ENCODE assay signal across 1 cellular context in the genomic region with DNA sequence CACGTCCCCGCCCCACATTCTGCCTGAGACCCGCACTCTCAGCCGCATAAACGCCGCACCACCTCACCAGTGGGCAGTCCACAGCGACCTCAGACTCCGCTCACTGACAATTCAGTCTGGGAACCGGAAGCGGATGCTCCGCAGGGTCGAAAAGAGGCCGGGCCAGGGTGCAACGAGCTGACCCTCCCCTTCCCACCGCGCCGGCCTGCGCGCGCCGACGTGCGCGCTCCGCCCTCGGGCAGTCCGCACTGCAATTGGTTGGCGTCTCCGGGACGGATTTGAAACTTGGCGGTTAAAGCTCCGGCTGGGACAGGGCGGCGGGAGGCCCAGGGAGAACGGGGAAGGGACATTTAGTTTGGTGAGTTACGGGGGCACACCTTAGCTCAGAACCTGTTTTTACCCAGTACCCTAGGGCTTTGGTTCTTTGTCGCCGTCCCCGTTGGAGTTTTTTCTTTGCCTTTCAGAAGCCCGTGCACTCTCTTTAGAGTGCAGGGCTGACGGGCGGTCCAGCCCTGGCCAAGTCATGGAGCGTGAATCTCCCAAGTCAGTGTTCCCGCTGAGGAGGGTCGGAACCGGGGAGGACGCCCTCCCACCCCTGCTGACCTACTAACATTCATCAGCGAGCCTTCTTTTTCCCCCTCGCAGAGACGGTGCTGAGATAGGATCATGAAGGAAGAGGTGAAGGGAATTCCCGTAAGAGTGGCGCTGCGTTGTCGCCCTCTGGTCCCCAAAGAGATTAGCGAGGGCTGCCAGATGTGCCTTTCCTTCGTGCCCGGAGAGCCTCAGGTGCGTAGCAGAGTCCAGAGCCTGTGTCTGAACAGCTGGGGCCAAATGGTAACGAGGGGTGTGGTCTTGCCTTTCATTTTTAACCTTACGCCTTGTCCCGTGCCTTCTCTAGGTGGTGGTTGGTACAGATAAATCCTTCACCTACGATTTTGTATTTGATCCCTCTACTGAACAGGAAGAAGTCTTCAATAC.
A peak's percentile ranks its signal among the peaks of the same experiment; 100 is the strongest.
TF ChIP-seq lines count a peak whose summit lies in the region.

A gene with protein sequence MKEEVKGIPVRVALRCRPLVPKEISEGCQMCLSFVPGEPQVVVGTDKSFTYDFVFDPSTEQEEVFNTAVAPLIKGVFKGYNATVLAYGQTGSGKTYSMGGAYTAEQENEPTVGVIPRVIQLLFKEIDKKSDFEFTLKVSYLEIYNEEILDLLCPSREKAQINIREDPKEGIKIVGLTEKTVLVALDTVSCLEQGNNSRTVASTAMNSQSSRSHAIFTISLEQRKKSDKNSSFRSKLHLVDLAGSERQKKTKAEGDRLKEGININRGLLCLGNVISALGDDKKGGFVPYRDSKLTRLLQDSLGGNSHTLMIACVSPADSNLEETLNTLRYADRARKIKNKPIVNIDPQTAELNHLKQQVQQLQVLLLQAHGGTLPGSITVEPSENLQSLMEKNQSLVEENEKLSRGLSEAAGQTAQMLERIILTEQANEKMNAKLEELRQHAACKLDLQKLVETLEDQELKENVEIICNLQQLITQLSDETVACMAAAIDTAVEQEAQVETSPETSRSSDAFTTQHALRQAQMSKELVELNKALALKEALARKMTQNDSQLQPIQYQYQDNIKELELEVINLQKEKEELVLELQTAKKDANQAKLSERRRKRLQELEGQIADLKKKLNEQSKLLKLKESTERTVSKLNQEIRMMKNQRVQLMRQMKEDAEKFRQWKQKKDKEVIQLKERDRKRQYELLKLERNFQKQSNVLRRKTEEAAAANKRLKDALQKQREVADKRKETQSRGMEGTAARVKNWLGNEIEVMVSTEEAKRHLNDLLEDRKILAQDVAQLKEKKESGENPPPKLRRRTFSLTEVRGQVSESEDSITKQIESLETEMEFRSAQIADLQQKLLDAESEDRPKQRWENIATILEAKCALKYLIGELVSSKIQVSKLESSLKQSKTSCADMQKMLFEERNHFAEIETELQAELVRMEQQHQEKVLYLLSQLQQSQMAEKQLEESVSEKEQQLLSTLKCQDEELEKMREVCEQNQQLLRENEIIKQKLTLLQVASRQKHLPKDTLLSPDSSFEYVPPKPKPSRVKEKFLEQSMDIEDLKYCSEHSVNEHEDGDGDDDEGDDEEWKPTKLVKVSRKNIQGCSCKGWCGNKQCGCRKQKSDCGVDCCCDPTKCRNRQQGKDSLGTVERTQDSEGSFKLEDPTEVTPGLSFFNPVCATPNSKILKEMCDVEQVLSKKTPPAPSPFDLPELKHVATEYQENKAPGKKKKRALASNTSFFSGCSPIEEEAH (plus strand): TSS at position 312 of the 978 bp plus-strand sequence. CDS start 355 bp downstream, at position 667.
A gene with protein sequence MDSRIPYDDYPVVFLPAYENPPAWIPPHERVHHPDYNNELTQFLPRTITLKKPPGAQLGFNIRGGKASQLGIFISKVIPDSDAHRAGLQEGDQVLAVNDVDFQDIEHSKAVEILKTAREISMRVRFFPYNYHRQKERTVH (minus strand): TSS at position 135 of the 978 bp plus-strand sequence. CDS start 586 bp downstream, outside the sequence.

TF ChIP-seq in HepG2, 621 proteins besides CTCF, POLR2A, EP300 and RAD21 (continued from another document and continues in another):
- TF ChIP-seq, protein P1, sequence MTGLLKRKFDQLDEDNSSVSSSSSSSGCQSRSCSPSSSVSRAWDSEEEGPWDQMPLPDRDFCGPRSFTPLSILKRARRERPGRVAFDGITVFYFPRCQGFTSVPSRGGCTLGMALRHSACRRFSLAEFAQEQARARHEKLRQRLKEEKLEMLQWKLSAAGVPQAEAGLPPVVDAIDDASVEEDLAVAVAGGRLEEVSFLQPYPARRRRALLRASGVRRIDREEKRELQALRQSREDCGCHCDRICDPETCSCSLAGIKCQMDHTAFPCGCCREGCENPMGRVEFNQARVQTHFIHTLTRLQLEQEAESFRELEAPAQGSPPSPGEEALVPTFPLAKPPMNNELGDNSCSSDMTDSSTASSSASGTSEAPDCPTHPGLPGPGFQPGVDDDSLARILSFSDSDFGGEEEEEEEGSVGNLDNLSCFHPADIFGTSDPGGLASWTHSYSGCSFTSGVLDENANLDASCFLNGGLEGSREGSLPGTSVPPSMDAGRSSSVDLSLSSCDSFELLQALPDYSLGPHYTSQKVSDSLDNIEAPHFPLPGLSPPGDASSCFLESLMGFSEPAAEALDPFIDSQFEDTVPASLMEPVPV (CRISPR knock-in tag; IDR thresholded peaks at IDR 0.05): 0 out of 2 replicates have a peak, but pooled peaks have one; percentile 31
- TF ChIP-seq ZMYM3 (CRISPR knock-in tag; IDR thresholded peaks at IDR 0.05) (no peak), ZBTB42 (CRISPR knock-in tag; IDR thresholded peaks at IDR 0.05) (no peak), SIX1 (CRISPR knock-in tag; IDR thresholded peaks at IDR 0.05; ENCODE audit: borderline replicate concordance) (no peak), ZKSCAN1 (IDR thresholded peaks at IDR 0.05; ENCODE audit: low read length) (no peak), ZNF614 (CRISPR knock-in tag; IDR thresholded peaks at IDR 0.05; ENCODE audit: borderline replicate concordance) (no peak), FOXC1 (CRISPR knock-in tag; IDR thresholded peaks at IDR 0.05; ENCODE audit: borderline replicate concordance) (no peak), HMG20B (CRISPR knock-in tag; conservative IDR thresholded peaks at IDR 0.05) (no peak), SIN3B (IDR thresholded peaks at IDR 0.05; ENCODE audit: low read length) (peak; percentile 90), ZNF20 (CRISPR knock-in tag; IDR thresholded peaks at IDR 0.05) (no peak), ZNF121 (CRISPR knock-in tag; IDR thresholded peaks at IDR 0.05) (no peak), PLRG1 (conservative IDR thresholded peaks at IDR 0.05) (no peak), ZNF143 (CRISPR knock-in tag; IDR thresholded peaks at IDR 0.05) (no peak), ZNF816 (CRISPR knock-in tag; IDR thresholded peaks at IDR 0.05; ENCODE audit: borderline replicate concordance) (no peak), NFE2L1 (CRISPR knock-in tag; IDR thresholded peaks at IDR 0.05; ENCODE audit: borderline replicate concordance) (no peak), MTF2 (CRISPR knock-in tag; IDR thresholded peaks at IDR 0.05; ENCODE audit: borderline replicate concordance) (no peak), KLF16 (CRISPR knock-in tag; IDR thresholded peaks at IDR 0.05) (no peak), SNAPC2 (CRISPR knock-in tag; IDR thresholded peaks at IDR 0.05) (0 out of 2 replicates have a peak, but pooled peaks have one; percentile 13), HDAC2 (CRISPR knock-in tag; IDR thresholded peaks at IDR 0.05) (no peak), PAWR (CRISPR knock-in tag; IDR thresholded peaks at IDR 0.05; ENCODE audit: borderline replicate concordance) (no peak), YEATS4 (CRISPR knock-in tag; IDR thresholded peaks at IDR 0.05; ENCODE audit: borderline replicate concordance) (peak; percentile 14; the same call in 1 of the 2 replicates), ZSCAN22 (CRISPR knock-in tag; IDR thresholded peaks at IDR 0.05) (no peak), XBP1 (CRISPR knock-in tag; IDR thresholded peaks at IDR 0.05) (no peak), SMC3 (IDR thresholded peaks at IDR 0.05; ENCODE audit: low read length) (no peak), CBX5 (CRISPR knock-in tag; IDR thresholded peaks at IDR 0.05; ENCODE audit: borderline replicate concordance) (no peak), ZNF564 (CRISPR knock-in tag; IDR thresholded peaks at IDR 0.05) (no peak), ZNF350 (CRISPR knock-in tag; IDR thresholded peaks at IDR 0.05; ENCODE audit: borderline replicate concordance, low read depth) (no peak), HOXD1 (CRISPR knock-in tag; IDR thresholded peaks at IDR 0.05) (no peak), RNF2 (conservative IDR thresholded peaks at IDR 0.05; ENCODE audit: low read depth) (no peak), ZNF672 (CRISPR knock-in tag; IDR thresholded peaks at IDR 0.05) (no peak)
- TF ChIP-seq, protein P2, sequence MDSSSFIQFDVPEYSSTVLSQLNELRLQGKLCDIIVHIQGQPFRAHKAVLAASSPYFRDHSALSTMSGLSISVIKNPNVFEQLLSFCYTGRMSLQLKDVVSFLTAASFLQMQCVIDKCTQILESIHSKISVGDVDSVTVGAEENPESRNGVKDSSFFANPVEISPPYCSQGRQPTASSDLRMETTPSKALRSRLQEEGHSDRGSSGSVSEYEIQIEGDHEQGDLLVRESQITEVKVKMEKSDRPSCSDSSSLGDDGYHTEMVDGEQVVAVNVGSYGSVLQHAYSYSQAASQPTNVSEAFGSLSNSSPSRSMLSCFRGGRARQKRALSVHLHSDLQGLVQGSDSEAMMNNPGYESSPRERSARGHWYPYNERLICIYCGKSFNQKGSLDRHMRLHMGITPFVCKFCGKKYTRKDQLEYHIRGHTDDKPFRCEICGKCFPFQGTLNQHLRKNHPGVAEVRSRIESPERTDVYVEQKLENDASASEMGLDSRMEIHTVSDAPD (CRISPR knock-in tag; IDR thresholded peaks at IDR 0.05): no peak
- TF ChIP-seq, protein P3, sequence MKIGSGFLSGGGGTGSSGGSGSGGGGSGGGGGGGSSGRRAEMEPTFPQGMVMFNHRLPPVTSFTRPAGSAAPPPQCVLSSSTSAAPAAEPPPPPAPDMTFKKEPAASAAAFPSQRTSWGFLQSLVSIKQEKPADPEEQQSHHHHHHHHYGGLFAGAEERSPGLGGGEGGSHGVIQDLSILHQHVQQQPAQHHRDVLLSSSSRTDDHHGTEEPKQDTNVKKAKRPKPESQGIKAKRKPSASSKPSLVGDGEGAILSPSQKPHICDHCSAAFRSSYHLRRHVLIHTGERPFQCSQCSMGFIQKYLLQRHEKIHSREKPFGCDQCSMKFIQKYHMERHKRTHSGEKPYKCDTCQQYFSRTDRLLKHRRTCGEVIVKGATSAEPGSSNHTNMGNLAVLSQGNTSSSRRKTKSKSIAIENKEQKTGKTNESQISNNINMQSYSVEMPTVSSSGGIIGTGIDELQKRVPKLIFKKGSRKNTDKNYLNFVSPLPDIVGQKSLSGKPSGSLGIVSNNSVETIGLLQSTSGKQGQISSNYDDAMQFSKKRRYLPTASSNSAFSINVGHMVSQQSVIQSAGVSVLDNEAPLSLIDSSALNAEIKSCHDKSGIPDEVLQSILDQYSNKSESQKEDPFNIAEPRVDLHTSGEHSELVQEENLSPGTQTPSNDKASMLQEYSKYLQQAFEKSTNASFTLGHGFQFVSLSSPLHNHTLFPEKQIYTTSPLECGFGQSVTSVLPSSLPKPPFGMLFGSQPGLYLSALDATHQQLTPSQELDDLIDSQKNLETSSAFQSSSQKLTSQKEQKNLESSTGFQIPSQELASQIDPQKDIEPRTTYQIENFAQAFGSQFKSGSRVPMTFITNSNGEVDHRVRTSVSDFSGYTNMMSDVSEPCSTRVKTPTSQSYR (CRISPR knock-in tag; IDR thresholded peaks at IDR 0.05; ENCODE audit: borderline replicate concordance): no peak
- TF ChIP-seq, protein P4, sequence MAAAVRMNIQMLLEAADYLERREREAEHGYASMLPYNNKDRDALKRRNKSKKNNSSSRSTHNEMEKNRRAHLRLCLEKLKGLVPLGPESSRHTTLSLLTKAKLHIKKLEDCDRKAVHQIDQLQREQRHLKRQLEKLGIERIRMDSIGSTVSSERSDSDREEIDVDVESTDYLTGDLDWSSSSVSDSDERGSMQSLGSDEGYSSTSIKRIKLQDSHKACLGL (CRISPR knock-in tag; IDR thresholded peaks at IDR 0.05): no peak
- TF ChIP-seq, protein P5, sequence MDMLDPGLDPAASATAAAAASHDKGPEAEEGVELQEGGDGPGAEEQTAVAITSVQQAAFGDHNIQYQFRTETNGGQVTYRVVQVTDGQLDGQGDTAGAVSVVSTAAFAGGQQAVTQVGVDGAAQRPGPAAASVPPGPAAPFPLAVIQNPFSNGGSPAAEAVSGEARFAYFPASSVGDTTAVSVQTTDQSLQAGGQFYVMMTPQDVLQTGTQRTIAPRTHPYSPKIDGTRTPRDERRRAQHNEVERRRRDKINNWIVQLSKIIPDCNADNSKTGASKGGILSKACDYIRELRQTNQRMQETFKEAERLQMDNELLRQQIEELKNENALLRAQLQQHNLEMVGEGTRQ (IDR thresholded peaks at IDR 0.05; ENCODE audit: low read depth, low read length): no peak
- TF ChIP-seq, protein P5 (CRISPR knock-in tag; IDR thresholded peaks at IDR 0.05; ENCODE audit: borderline replicate concordance): no peak
- TF ChIP-seq, protein P6, sequence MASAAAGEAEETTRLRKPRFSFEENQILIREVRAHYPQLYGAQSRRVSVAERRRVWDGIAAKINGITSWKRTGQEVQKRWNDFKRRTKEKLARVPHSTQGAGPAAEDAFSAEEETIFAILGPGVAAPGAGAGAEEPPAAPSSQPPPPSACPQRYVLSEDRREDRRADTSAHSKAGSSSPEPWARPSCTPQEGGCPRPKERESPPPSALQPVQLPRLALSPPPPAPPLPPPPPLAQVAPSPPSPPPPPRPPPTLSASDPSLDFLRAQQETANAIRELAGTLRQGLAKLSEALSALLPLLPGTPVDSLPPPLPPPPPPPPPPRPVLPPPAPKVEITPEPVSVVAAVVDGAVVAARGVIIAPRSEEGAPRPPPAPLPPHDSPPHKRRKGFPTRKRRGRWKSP (CRISPR knock-in tag; IDR thresholded peaks at IDR 0.05): no peak
- TF ChIP-seq, protein P7, sequence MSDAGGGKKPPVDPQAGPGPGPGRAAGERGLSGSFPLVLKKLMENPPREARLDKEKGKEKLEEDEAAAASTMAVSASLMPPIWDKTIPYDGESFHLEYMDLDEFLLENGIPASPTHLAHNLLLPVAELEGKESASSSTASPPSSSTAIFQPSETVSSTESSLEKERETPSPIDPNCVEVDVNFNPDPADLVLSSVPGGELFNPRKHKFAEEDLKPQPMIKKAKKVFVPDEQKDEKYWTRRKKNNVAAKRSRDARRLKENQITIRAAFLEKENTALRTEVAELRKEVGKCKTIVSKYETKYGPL (CRISPR knock-in tag; IDR thresholded peaks at IDR 0.05): no peak
- TF ChIP-seq, protein P8, sequence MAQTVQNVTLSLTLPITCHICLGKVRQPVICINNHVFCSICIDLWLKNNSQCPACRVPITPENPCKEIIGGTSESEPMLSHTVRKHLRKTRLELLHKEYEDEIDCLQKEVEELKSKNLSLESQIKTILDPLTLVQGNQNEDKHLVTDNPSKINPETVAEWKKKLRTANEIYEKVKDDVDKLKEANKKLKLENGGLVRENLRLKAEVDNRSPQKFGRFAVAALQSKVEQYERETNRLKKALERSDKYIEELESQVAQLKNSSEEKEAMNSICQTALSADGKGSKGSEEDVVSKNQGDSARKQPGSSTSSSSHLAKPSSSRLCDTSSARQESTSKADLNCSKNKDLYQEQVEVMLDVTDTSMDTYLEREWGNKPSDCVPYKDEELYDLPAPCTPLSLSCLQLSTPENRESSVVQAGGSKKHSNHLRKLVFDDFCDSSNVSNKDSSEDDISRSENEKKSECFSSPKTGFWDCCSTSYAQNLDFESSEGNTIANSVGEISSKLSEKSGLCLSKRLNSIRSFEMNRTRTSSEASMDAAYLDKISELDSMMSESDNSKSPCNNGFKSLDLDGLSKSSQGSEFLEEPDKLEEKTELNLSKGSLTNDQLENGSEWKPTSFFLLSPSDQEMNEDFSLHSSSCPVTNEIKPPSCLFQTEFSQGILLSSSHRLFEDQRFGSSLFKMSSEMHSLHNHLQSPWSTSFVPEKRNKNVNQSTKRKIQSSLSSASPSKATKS (CRISPR knock-in tag; IDR thresholded peaks at IDR 0.05): no peak
